Comparison of ENCODE assay signal across 16 cellular contexts in the genomic region with DNA sequence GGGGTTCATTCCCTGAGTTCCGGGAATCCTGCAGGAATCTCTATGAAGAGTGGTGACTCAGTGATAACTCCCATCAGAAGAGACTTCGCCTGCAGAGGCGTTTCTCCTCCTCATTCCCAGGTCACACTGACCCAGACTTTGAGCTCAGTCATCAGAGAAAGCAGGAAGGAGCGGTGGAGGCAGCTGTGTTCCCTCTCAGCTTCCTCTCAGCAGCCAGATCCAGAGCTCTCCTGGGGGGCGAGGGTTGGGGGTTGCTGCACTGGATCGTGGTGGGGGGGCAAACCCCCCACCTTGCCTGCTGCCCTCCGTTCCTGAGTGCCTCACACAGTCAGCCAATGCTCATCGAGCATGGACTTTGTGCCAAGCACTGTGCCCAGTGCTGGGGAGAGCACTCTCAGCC.
DNase-seq lines count a peak whose midpoint lies in the region; FAIRE-seq and TF ChIP-seq lines count a peak whose summit lies in the region.
"Had no signal": no experiment of that assay in that cellular context is flagged by ENCODE, and none has a peak within 500 bp of the region (broad histone marks: within the 10 kb centered on the region; RNA-seq: fewer than 3 reads in every experiment).

No MANE protein-coding gene starts in this region.

- intact Hi-C loops in lower leg skin (cut with DNase I; ENCODE audit: low total_unique reads): no loop called here

- no peaks in the 10 kb centered on the region for H3K4me1 ChIP-seq in HEK293 (ENCODE audit: control insufficient read depth, insufficient read depth, low read length)

- POLR2A ChIA-PET in HEK293 (lab: Yijun Ruan, JAX): no interaction called here

- H3K27ac ChIP-seq in HEK293 (ENCODE audit: extremely low read depth, low read depth, low read length): no peak overlapping the region

- DNase-seq in EH (ENCODE audit: low read depth): peak; percentile 34
- DNase-seq in osteocyte (ENCODE audit: extremely low spot score, unreplicated experiment): peak; percentile 82
- no peak for DNase-seq in T-helper 2 cell
- no peak for DNase-seq in NCI-H1105 (lab: John Stamatoyannopoulos, UW)
- no peak for DNase-seq in lower leg skin (ENCODE audit: low spot score in 2 of 2)
- DNase-seq: CD4-positive, CD25-positive, alpha-beta regulatory T cell; HFFc6; KG1; NCI-H1092 treated with DMSO at 0.1 percent for 48 hours; NCI-H2081 treated with DMSO at 0.1 percent for 48 hours; NCI-H446; NCI-H526; OCI-M1 had no signal

- no peaks in the 10 kb centered on the region for H3K9me3 ChIP-seq in HEK293 (ENCODE audit: control insufficient read depth, insufficient read depth, low read depth, low read length)

- CTCF ChIA-PET in HEK293 (lab: Yijun Ruan, JAX): interaction anchor here (0.7 kb wide), 1 partner anchor 18 kb away, joined by 3 read pairs; no protein-coding TSS in a partner anchor

- H3K36me3 Mint-ChIP-seq in osteocyte (ENCODE audit: unreplicated experiment): no peaks in the 10 kb centered on the region
- H3K36me3 Mint-ChIP-seq: CD4-positive, CD25-positive, alpha-beta regulatory T cell had no signal

- H3K27ac Mint-ChIP-seq in osteocyte (ENCODE audit: unreplicated experiment): no peak overlapping the region
- H3K27ac Mint-ChIP-seq: CD4-positive, CD25-positive, alpha-beta regulatory T cell; HFFc6 had no signal

- no peaks in the 10 kb centered on the region for H3K27me3 Mint-ChIP-seq in osteocyte (ENCODE audit: unreplicated experiment)

- no peaks in the 10 kb centered on the region for H3K36me3 ChIP-seq in HEK293 (ENCODE audit: control insufficient read depth in 2 of 2, insufficient read depth in 1 of 2, low read length in 2 of 2)

- peaks cover 25% of the 10 kb centered on the region for H3K9me3 Mint-ChIP-seq in osteocyte (ENCODE audit: unreplicated experiment)

- TF ChIP-seq CTCF in HEK293 (tag by site-specific recombination; IDR thresholded peaks at IDR 0.05) (no peak), osteocyte (IDR thresholded peaks at IDR 0.05) (no peak), lower leg skin (IDR thresholded peaks at IDR 0.05) (no peak)

- TF ChIP-seq POLR2A in lower leg skin (IDR thresholded peaks at IDR 0.05): no peak

- FAIRE-seq in endometrium (lab: Jason Lieb, UNC): peak; percentile 77
- FAIRE-seq: RCC 7860 had no signal

- H3K4me1 Mint-ChIP-seq in osteocyte (ENCODE audit: unreplicated experiment): no peaks in the 10 kb centered on the region
- H3K4me1 Mint-ChIP-seq: CD4-positive, CD25-positive, alpha-beta regulatory T cell had no signal

- no peak overlapping the region for H3K4me3 Mint-ChIP-seq in osteocyte (ENCODE audit: unreplicated experiment)
- H3K4me3 Mint-ChIP-seq: CD4-positive, CD25-positive, alpha-beta regulatory T cell; HFFc6 had no signal

- H3K4me3 ChIP-seq in HEK293 (ENCODE audit: low read depth, low read length): no peak overlapping the region
- no peak overlapping the region for H3K4me3 ChIP-seq in lower leg skin (ENCODE audit: low read depth, poor library complexity, severe bottlenecking)

- WGBS in lower leg skin, 2 donors: 73 to 75% methylated on average over 7 to 8 of the region's 8 CpGs

TF ChIP-seq in HEK293, 187 proteins besides CTCF, POLR2A, EP300 and RAD21:
- TF ChIP-seq ZNF704 (tag by site-specific recombination; IDR thresholded peaks at IDR 0.05) (no peak), GLIS1 (tag by site-specific recombination; IDR thresholded peaks at IDR 0.05) (peak; percentile 30; the same call in 1 of the 2 replicates), BCL11A (tag by site-specific recombination; IDR thresholded peaks at IDR 0.05; ENCODE audit: low read depth) (no peak), KLF10 (tag by site-specific recombination; IDR thresholded peaks at IDR 0.05) (no peak)

Comparison
In these comparisons a context has a peak if more than half of its experiments do, and no peak if none do; other contexts are left out.
1. DNase-seq: peak in EH (single experiment) and osteocyte (single experiment); none in T-helper 2 cell (0 of 5), NCI-H1105 (single experiment) and lower leg skin (0 of 2).